12 cellular contexts compared by ENCODE assay signal in the genomic region with DNA sequence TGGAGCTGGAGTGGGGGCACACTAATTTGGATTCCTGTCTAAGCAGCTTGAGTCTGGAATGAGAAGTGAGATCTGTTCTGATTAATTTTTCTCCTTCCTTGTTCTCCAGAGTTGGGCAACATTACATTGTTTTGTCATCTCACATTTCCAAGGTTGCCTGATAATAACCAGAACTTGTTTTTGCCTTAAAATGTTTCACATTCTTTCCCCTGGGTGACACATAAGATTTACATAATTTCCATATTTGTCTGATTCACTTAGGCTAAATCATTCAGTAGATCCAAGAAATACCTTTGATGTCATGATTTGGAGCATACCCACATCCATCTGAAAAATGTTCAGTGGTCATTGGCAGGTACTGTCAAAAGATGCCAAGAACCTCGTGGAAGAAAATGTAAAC.
DNase-seq lines count a peak whose midpoint lies in the region; ATAC-seq, FAIRE-seq and TF ChIP-seq lines count a peak whose summit lies in the region.
"Had no signal": no experiment of that assay in that cellular context is flagged by ENCODE, and none has a peak within 500 bp of the region (broad histone marks: within the 10 kb centered on the region; RNA-seq: fewer than 3 reads in every experiment).

No MANE protein-coding gene starts in this region.

- H2BK5ac ChIP-seq in mesendoderm (ENCODE audit: low read length) = no peak overlapping the region

- no peak overlapping the region for H3K4me3 Mint-ChIP-seq in astrocyte (ENCODE audit: unreplicated experiment)
- H3K4me3 Mint-ChIP-seq: neural crest cell had no signal

- no peak overlapping the region for H2BK15ac ChIP-seq in mesendoderm (replicated peaks; ENCODE audit: low read depth)

- H3K4ac ChIP-seq in mesendoderm (ENCODE audit: low read depth, low read length) = no peak overlapping the region

- H3K36me3 Mint-ChIP-seq in astrocyte (ENCODE audit: low read depth, unreplicated experiment) = peaks cover 2% of the 10 kb centered on the region

- no peak overlapping the region for H4K8ac ChIP-seq in mesendoderm (ENCODE audit: low read depth, low read length)

- no peak for TF ChIP-seq POLR2A in suprapubic skin (IDR thresholded peaks at IDR 0.05)

- no peaks in the 10 kb centered on the region for H3K27me3 ChIP-seq in right atrium auricular region
- no peaks in the 10 kb centered on the region for H3K27me3 ChIP-seq in astrocyte (ENCODE audit: insufficient read depth, low read length)
- H3K27me3 ChIP-seq in suprapubic skin = no peaks in the 10 kb centered on the region
- no peaks in the 10 kb centered on the region for H3K27me3 ChIP-seq in mesendoderm (ENCODE audit: insufficient read depth, low read length, poor library complexity)
- H3K27me3 ChIP-seq in BE2C = no peaks in the 10 kb centered on the region

- no peak overlapping the region for H3K18ac ChIP-seq in mesendoderm (ENCODE audit: low read length)

- H3K9ac ChIP-seq in astrocyte (ENCODE audit: low read length) (no peak overlapping the region), mesendoderm (ENCODE audit: low read length) (no peak overlapping the region)

- no peak for DNase-seq in Right ventricle myocardium superior
- DNase-seq in right atrium auricular region (ENCODE audit: low spot score) = no peak
- DNase-seq in astrocyte (ENCODE audit: low read depth) = peak; percentile 93
- DNase-seq in iris pigment epithelial cell (ENCODE audit: low read depth) = peak; percentile 90
- DNase-seq in suprapubic skin (ENCODE audit: low spot score in 2 of 2) = no peak
- DNase-seq in mesendoderm = no peak
- no peak for DNase-seq in BE2C
- DNase-seq: activated CD4-positive, alpha-beta T cell treated with anti-CD3 and anti-CD28 coated beads, Interleukin-2, amount 50 U/mL, for 1 hour; hypothalamus had no signal

- peak; percentile 59 for FAIRE-seq in astrocyte (lab: Jason Lieb, UNC)

- H3K27ac ChIP-seq in right atrium auricular region (peak overlapping the region in 1 of 2 donors; percentile 64), astrocyte (ENCODE audit: low read depth, low read length) (no peak overlapping the region), suprapubic skin (peak overlapping the region; percentile 72), mesendoderm (ENCODE audit: low read depth, low read length) (no peak overlapping the region)

- no peaks in the 10 kb centered on the region for H3K27me3 Mint-ChIP-seq in astrocyte (ENCODE audit: low read depth, unreplicated experiment)

- no peak overlapping the region for H3K4me3 ChIP-seq in right atrium auricular region
- no peak overlapping the region for H3K4me3 ChIP-seq in astrocyte (ENCODE audit: insufficient read depth, low read depth, low read length)
- H3K4me3 ChIP-seq in suprapubic skin = no peak overlapping the region
- no peak overlapping the region for H3K4me3 ChIP-seq in mesendoderm (ENCODE audit: low read length)
- no peak overlapping the region for H3K4me3 ChIP-seq in BE2C (ENCODE audit: low read depth, low read length)

- H3K9me3 Mint-ChIP-seq in astrocyte (ENCODE audit: unreplicated experiment) = peaks cover 3% of the 10 kb centered on the region

- no peaks in the 10 kb centered on the region for H4K20me1 ChIP-seq in astrocyte (ENCODE audit: insufficient read depth, low read length)

- WGBS in suprapubic skin = 38% methylated on average over 1 of the region's 1 CpG
- WGBS in mesendoderm (ENCODE audit: extremely low coverage, insufficient coverage, low lambda C conversion rate) = no CpG with 5 or more reads among the region's 1 CpG

- no peaks in the 10 kb centered on the region for H3K9me3 ChIP-seq in right atrium auricular region
- H3K9me3 ChIP-seq in astrocyte (ENCODE audit: insufficient read depth, low read depth, low read length) = no peaks in the 10 kb centered on the region
- H3K9me3 ChIP-seq in suprapubic skin = no peaks in the 10 kb centered on the region
- no peaks in the 10 kb centered on the region for H3K9me3 ChIP-seq in BE2C

- no peak for TF ChIP-seq CTCF in right atrium auricular region (IDR thresholded peaks at IDR 0.05)
- TF ChIP-seq CTCF in astrocyte (IDR thresholded peaks at IDR 0.05; ENCODE audit: insufficient read depth, low read depth, low read length) = no peak
- TF ChIP-seq CTCF in suprapubic skin (IDR thresholded peaks at IDR 0.05) = no peak
- no peak for TF ChIP-seq CTCF in BE2C (IDR thresholded peaks at IDR 0.05; ENCODE audit: low read depth, low read length)

- intact Hi-C loops in Right ventricle myocardium superior (cut with DNase I) = no loop called here

- no peak overlapping the region for H3K23ac ChIP-seq in mesendoderm (ENCODE audit: low read length)

- peaks cover 8% of the 10 kb centered on the region for H3K4me1 Mint-ChIP-seq in astrocyte (ENCODE audit: low read depth, unreplicated experiment)

- H2BK120ac ChIP-seq in mesendoderm (ENCODE audit: low read depth, low read length) = no peak overlapping the region

- no peaks in the 10 kb centered on the region for H3K36me3 ChIP-seq in right atrium auricular region
- no peaks in the 10 kb centered on the region for H3K36me3 ChIP-seq in astrocyte (ENCODE audit: insufficient read depth, low read length)
- H3K36me3 ChIP-seq in suprapubic skin = no peaks in the 10 kb centered on the region
- H3K36me3 ChIP-seq in mesendoderm (ENCODE audit: control insufficient read depth, insufficient read depth, low read length) = no peaks in the 10 kb centered on the region
- H3K36me3 ChIP-seq in BE2C = no peaks in the 10 kb centered on the region

- no peaks in the 10 kb centered on the region for H3K79me1 ChIP-seq in mesendoderm (ENCODE audit: low read length)

- H2AFZ ChIP-seq in astrocyte (ENCODE audit: low read depth, low read length) = no peak overlapping the region

- H2AK5ac ChIP-seq in mesendoderm (ENCODE audit: low read length) = no peak overlapping the region

- no peak overlapping the region for H3K56ac ChIP-seq in mesendoderm (ENCODE audit: low read length)

- H3K4me1 ChIP-seq in right atrium auricular region (peaks cover 0 to 4% of the 10 kb centered on the region in 2 donors), astrocyte (ENCODE audit: insufficient read depth, low read length) (peaks cover 11% of the 10 kb centered on the region), suprapubic skin (peaks cover 19% of the 10 kb centered on the region), mesendoderm (ENCODE audit: control insufficient read depth, low read depth, low read length) (peaks cover 7% of the 10 kb centered on the region), BE2C (no peaks in the 10 kb centered on the region)

- H3K27ac Mint-ChIP-seq in astrocyte (ENCODE audit: unreplicated experiment) = no peak overlapping the region

- peak overlapping the region; percentile 23 for H3K4me2 ChIP-seq in astrocyte (ENCODE audit: low read length)
- no peak overlapping the region for H3K4me2 ChIP-seq in mesendoderm (ENCODE audit: low read length)

- H3K79me2 ChIP-seq in astrocyte (ENCODE audit: insufficient read depth, low read length) (no peaks in the 10 kb centered on the region), mesendoderm (ENCODE audit: control insufficient read depth, insufficient read depth, low read length) (no peaks in the 10 kb centered on the region)

- no peak overlapping the region for H4K5ac ChIP-seq in mesendoderm (ENCODE audit: low read length)

- TF ChIP-seq EP300 in suprapubic skin (IDR thresholded peaks at IDR 0.05) = peak; percentile 17

- ATAC-seq in Right ventricle myocardium superior (ENCODE audit: poor library complexity) (peak; percentile 44), GM19455 (IDR thresholded peaks at IDR 0.05; ENCODE audit: unreplicated experiment) (no peak)
- ATAC-seq: Right ventricle myocardium inferior had no signal

Comparison
In these comparisons a context has a peak if more than half of its experiments do, and no peak if none do; other contexts are left out.
1. DNase-seq: peak in astrocyte (single experiment) and iris pigment epithelial cell (single experiment); none in Right ventricle myocardium superior (single experiment), right atrium auricular region (single experiment), suprapubic skin (0 of 2), mesendoderm (single experiment) and BE2C (single experiment).